Comparison of ENCODE assay signal across 15 cellular contexts in the genomic region with DNA sequence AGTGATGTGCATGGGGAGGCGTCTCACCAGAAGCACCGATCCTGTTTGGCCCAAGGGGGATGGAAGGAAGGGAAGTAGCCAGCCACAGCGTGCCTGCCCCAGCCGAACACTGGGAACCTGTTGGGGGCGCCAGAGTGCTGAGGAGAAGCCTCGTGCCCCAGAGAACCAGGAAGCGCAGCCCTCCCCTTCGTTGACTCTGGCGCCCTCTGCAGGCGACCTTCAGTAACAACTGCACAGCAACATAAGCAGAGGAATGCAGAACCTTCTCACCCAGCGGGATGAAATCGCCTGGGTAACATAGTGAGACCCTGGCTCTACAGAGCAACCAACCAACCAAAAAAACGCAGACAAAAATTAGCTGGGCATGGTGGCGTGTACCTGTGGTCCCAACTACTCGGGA. TPM values are rescaled to one million over a fixed set of nuclear protein-coding genes. Genes with fewer than 3 reads are reported as not detected.
DNase-seq lines count a peak whose midpoint lies in the region; TF ChIP-seq lines count a peak whose summit lies in the region.
"Not testable (repeated sequence)": the region's sequence is repeated elsewhere in the genome, so short reads cannot be mapped to it uniquely, and the experiment has no call there.
"Had no signal": no experiment of that assay in that cellular context is flagged by ENCODE, and none has a peak within 500 bp of the region (broad histone marks: within the 10 kb centered on the region; RNA-seq: fewer than 3 reads in every experiment).

No MANE protein-coding gene starts in this region.

- WGBS in SK-N-SH (ENCODE audit: low lambda C conversion rate): 18% methylated on average over 5 of the region's 15 CpGs

- H3K4me1 ChIP-seq in A673 (ENCODE audit: insufficient read depth, low read length, poor library complexity, severe bottlenecking); SK-N-SH (ENCODE audit: control insufficient read depth in 1 of 2, insufficient read depth in 2 of 2, low read depth in 1 of 2, low read length in 1 of 2): not testable (repeated sequence)

- not testable (repeated sequence) for H3K9me3 Mint-ChIP-seq in MCF 10A (ENCODE audit: unreplicated experiment)

- H3K4me3 Mint-ChIP-seq in MCF 10A (ENCODE audit: unreplicated experiment): not testable (repeated sequence)

- not testable (repeated sequence) for H3K4me1 Mint-ChIP-seq in MCF 10A (ENCODE audit: insufficient read depth, unreplicated experiment)

- not testable (repeated sequence) for H3K27me3 ChIP-seq in A673 (replicated peaks; ENCODE audit: insufficient read depth, low read depth, low read length, poor library complexity); SK-N-SH (ENCODE audit: insufficient read depth)

- intact Hi-C loops in A673 (cut with micrococcal nuclease; ENCODE audit: unreplicated experiment); MCF 10A (cut with micrococcal nuclease): not testable (repeated sequence)

- not testable (repeated sequence) for H4K20me1 ChIP-seq in SK-N-SH (ENCODE audit: insufficient read depth)

- H3F3A ChIP-seq in SK-N-SH (replicated peaks; ENCODE audit: insufficient read depth): not testable (repeated sequence)

- not testable (repeated sequence) for H3K9me2 ChIP-seq in SK-N-SH

- H3K27me3 Mint-ChIP-seq in MCF 10A (ENCODE audit: insufficient read depth, unreplicated experiment): not testable (repeated sequence)

- H3K9me3 ChIP-seq in A673 (ENCODE audit: low read depth, low read length, poor library complexity, severe bottlenecking); SK-N-SH: not testable (repeated sequence)

- peak; percentile 36; the same call in 1 of the 2 replicates for TF ChIP-seq RAD21 in Ishikawa (IDR thresholded peaks at IDR 0.05; ENCODE audit: low read depth)
- TF ChIP-seq RAD21 in SK-N-SH (IDR thresholded peaks at IDR 0.05; ENCODE audit: low read length): not testable (repeated sequence)

- not testable (repeated sequence) for H3K79me2 ChIP-seq in SK-N-SH (ENCODE audit: insufficient read depth)

- H3K9ac ChIP-seq in SK-N-SH: not testable (repeated sequence)

- CTCF ChIA-PET in A673 (lab: Charles Lee); SK-N-SH (lab: Yijun Ruan, JAX); MCF 10A (lab: Yijun Ruan, JAX): not testable (repeated sequence)

- not testable (repeated sequence) for TF ChIP-seq EP300 in Ishikawa (IDR thresholded peaks at IDR 0.05; ENCODE audit: borderline replicate concordance); SK-N-SH (IDR thresholded peaks at IDR 0.05; ENCODE audit: borderline replicate concordance in 1 of 2, low read depth in 1 of 2, low read length in 1 of 2)

- H2AFZ ChIP-seq in SK-N-SH (ENCODE audit: low read depth): not testable (repeated sequence)

- H3K27ac ChIP-seq in A673 (ENCODE audit: low read depth, low read length, poor library complexity, severe bottlenecking); SK-N-SH (ENCODE audit: low read depth in 2 of 2, low read length in 1 of 2): not testable (repeated sequence)

- not testable (repeated sequence) for H3K27ac Mint-ChIP-seq in MCF 10A (ENCODE audit: low read depth, unreplicated experiment)

- POLR2A ChIA-PET in A673 (lab: Charles Lee; ENCODE audit: low non-redundant PET); SK-N-SH (lab: Yijun Ruan, JAX); MCF 10A (lab: Yijun Ruan, JAX): not testable (repeated sequence)

- not testable (repeated sequence) for H3K4me2 ChIP-seq in SK-N-SH

- H3K36me3 Mint-ChIP-seq in MCF 10A (ENCODE audit: insufficient read depth, unreplicated experiment): not testable (repeated sequence)

- not testable (repeated sequence) for H3K4me3 ChIP-seq in A673 (ENCODE audit: low read depth, low read length, poor library complexity, severe bottlenecking); SK-N-SH (ENCODE audit: low read depth in 2 of 2, low read length in 1 of 2)

- TF ChIP-seq CTCF in A673 (conservative IDR thresholded peaks at IDR 0.05; ENCODE audit: low read depth, low read length) (peak; percentile 47), GM10266 (IDR thresholded peaks at IDR 0.05; ENCODE audit: control insufficient read depth, insufficient read depth, low read depth, missing control alignments) (peak; percentile 33), SK-N-SH (IDR thresholded peaks at IDR 0.05) (peak; percentile 34; the same call in 1 of the 2 replicates), MCF 10A (IDR thresholded peaks at IDR 0.05; ENCODE audit: unreplicated experiment) (peak; percentile 27)

- BruUV-seq in A673 (replicated peaks; lab: Mats Ljungman, UMichigan); MCF 10A (replicated peaks; lab: Mats Ljungman, UMichigan): not testable (repeated sequence)

- DNase-seq in A673 (ENCODE audit: low spot score) (peak; percentile 26), NCI-H460 (ENCODE audit: extremely low read depth, low read depth) (peak; percentile 33), SK-N-SH (peak; percentile 24), MCF 10A (ENCODE audit: unreplicated experiment) (peak; percentile 22)
- DNase-seq in GM10266 (ENCODE audit: extremely low spot score): not testable (repeated sequence)
- DNase-seq in activated CD8-positive, alpha-beta memory T cell treated with anti-CD3 and anti-CD28 coated beads for 24 hours: peak; percentile 63
- DNase-seq in stimulated activated CD4-positive, alpha-beta T cell treated with anti-CD3 and anti-CD28 coated beads, Interleukin-15, amount 100 ng/mL, for 24 hours: peak; percentile 52

- not testable (repeated sequence) for H3K36me3 ChIP-seq in A673 (ENCODE audit: insufficient read depth, low read length, poor library complexity, severe bottlenecking); SK-N-SH (replicated peaks in 1 of 2; ENCODE audit: control insufficient read depth in 1 of 2, insufficient read depth in 2 of 2, low read length in 1 of 2)

TF ChIP-seq in SK-N-SH, 30 proteins besides CTCF, POLR2A, EP300 and RAD21:
- TF ChIP-seq ELF1 (IDR thresholded peaks at IDR 0.05): peak; percentile 60; the same call in 1 of the 2 replicates

RNA-seq across cellular contexts. Expression of a gene that starts 4.3 kb away (rescaled TPM):
- total RNA-seq in A673 (2021): not detected in 2 replicates
- not detected in 2 replicates for total RNA-seq in NCI-H460 (2014; rRNA removed; shearing (Covaris generic))
- not detected in 2 replicates for polyA plus RNA-seq in NCI-H460 (2014; cell fraction: nucleus; rRNA removed)
- not detected in 2 replicates for polyA plus RNA-seq in SK-N-SH (2012; rRNA removed)
- 0.08 TPM in 1 of 2 replicates, not detected in the other for polyA plus RNA-seq in SK-N-SH (2012; cell fraction: cytosol; rRNA removed)
- polyA plus RNA-seq in SK-N-SH (2012; cell fraction: nucleus; rRNA removed): not detected in 2 replicates
- not detected in 2 replicates for total RNA-seq in MCF 10A (2022)
- total RNA-seq: CD8-positive, alpha-beta memory T cell; endothelial cell of umbilical vein; gastroesophageal sphincter; lower lobe of right lung; thoracic aorta had no signal
- polyA plus RNA-seq: CD8-positive, alpha-beta memory T cell; endothelial cell of umbilical vein; small intestine had no signal

RNA-seq across cellular contexts. Expression of a gene that starts 4.5 kb away (rescaled TPM):
- total RNA-seq in A673 (2021) (not detected in 2 replicates), MCF 10A (2022) (not detected in 2 replicates)
- total RNA-seq in NCI-H460 (2014; rRNA removed; shearing (Covaris generic)): not detected in 2 replicates
- polyA plus RNA-seq in NCI-H460 (2014; cell fraction: nucleus; rRNA removed): not detected in 2 replicates
- not detected in 2 replicates for polyA plus RNA-seq in SK-N-SH (2012; rRNA removed)
- not detected in 2 replicates for polyA plus RNA-seq in SK-N-SH (2012; cell fraction: cytosol; rRNA removed)
- polyA plus RNA-seq in SK-N-SH (2012; cell fraction: nucleus; rRNA removed): not detected in 2 replicates
- total RNA-seq: CD8-positive, alpha-beta memory T cell; endothelial cell of umbilical vein; gastroesophageal sphincter; lower lobe of right lung; thoracic aorta had no signal
- polyA plus RNA-seq: CD8-positive, alpha-beta memory T cell; endothelial cell of umbilical vein; small intestine had no signal

RNA-seq across cellular contexts. Expression of a gene that starts 17.4 kb away (rescaled TPM):
- total RNA-seq in A673 (2021) (not detected in 2 replicates), MCF 10A (2022) (not detected in 2 replicates)
- total RNA-seq in NCI-H460 (2014; rRNA removed; shearing (Covaris generic)): not detected in 2 replicates
- polyA plus RNA-seq in NCI-H460 (2014; cell fraction: nucleus; rRNA removed): not detected in 2 replicates
- polyA plus RNA-seq in SK-N-SH (2012; rRNA removed): not detected in 2 replicates
- polyA plus RNA-seq in SK-N-SH (2012; cell fraction: cytosol; rRNA removed): not detected in 2 replicates
- not detected in 2 replicates for polyA plus RNA-seq in SK-N-SH (2012; cell fraction: nucleus; rRNA removed)
- total RNA-seq: CD8-positive, alpha-beta memory T cell; endothelial cell of umbilical vein; gastroesophageal sphincter; lower lobe of right lung; thoracic aorta had no signal
- polyA plus RNA-seq: A549; CD8-positive, alpha-beta memory T cell; endothelial cell of umbilical vein; small intestine had no signal

RNA-seq across cellular contexts. Expression of a gene that starts 34.6 kb away (rescaled TPM):
- not detected in 2 replicates for total RNA-seq in A673 (2021)
- total RNA-seq in NCI-H460 (2014; rRNA removed; shearing (Covaris generic)): not detected in 2 replicates
- polyA plus RNA-seq in NCI-H460 (2014; cell fraction: nucleus; rRNA removed): not detected in 2 replicates
- polyA plus RNA-seq in SK-N-SH (2012; rRNA removed): not detected in 2 replicates
- not detected in 2 replicates for polyA plus RNA-seq in SK-N-SH (2012; cell fraction: cytosol; rRNA removed)
- not detected in 2 replicates for polyA plus RNA-seq in SK-N-SH (2012; cell fraction: nucleus; rRNA removed)
- not detected in 2 replicates for total RNA-seq in MCF 10A (2022)
- total RNA-seq: CD8-positive, alpha-beta memory T cell; endothelial cell of umbilical vein; gastroesophageal sphincter; lower lobe of right lung; thoracic aorta had no signal
- polyA plus RNA-seq: A549; CD8-positive, alpha-beta memory T cell; endothelial cell of umbilical vein; small intestine had no signal

RNA-seq across cellular contexts. Expression of a gene that starts 51.9 kb away (rescaled TPM):
- not detected in 2 replicates for total RNA-seq in A673 (2021)
- 0.22 TPM in 1 of 2 replicates, not detected in the other for total RNA-seq in NCI-H460 (2014; rRNA removed; shearing (Covaris generic))
- not detected in 2 replicates for polyA plus RNA-seq in NCI-H460 (2014; cell fraction: nucleus; rRNA removed)
- not detected in 2 replicates for polyA plus RNA-seq in SK-N-SH (2012; rRNA removed)
- polyA plus RNA-seq in SK-N-SH (2012; cell fraction: cytosol; rRNA removed): not detected in 2 replicates
- polyA plus RNA-seq in SK-N-SH (2012; cell fraction: nucleus; rRNA removed): not detected in 2 replicates
- not detected in 2 replicates for total RNA-seq in MCF 10A (2022)
- total RNA-seq: CD8-positive, alpha-beta memory T cell; endothelial cell of umbilical vein; gastroesophageal sphincter; lower lobe of right lung; thoracic aorta had no signal
- polyA plus RNA-seq: A549; CD8-positive, alpha-beta memory T cell; endothelial cell of umbilical vein; small intestine had no signal
